Comparison of ENCODE assay signal across 8 cellular contexts in the genomic region with DNA sequence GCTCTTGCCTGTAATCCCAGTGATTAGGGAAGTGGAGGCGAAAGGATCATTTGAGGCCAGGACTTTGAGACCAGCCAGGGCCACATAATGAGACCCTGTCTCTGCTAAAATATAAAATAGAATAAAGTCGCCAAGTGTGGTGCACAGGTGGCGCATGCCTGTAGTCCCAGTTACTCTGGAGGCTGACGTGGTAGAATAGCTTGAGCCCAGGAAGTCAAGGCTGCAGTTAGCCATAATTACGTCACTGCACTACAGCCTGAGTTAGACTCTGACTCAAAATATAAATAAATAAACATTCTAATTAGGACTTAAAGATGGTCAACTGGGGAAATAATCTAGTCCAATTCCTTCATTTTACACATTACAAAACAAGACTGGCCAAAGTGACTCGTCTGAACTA. TPM values are rescaled to one million over a fixed set of nuclear protein-coding genes. Genes with fewer than 3 reads are reported as not detected.
A peak's percentile ranks its signal among the peaks of the same experiment; 100 is the strongest.
DNase-seq lines count a peak whose midpoint lies in the region; ATAC-seq and TF ChIP-seq lines count a peak whose summit lies in the region.

No MANE protein-coding gene starts in this region.

- H3K36me3 Mint-ChIP-seq in CD8-positive, alpha-beta T cell, result peaks cover 47% of the 10 kb centered on the region

- H3K4me3 ChIP-seq in CD8-positive, alpha-beta T cell (ENCODE audit: low read depth, low read length), result peak overlapping the region; percentile 75
- H3K4me3 ChIP-seq in HAP-1, result peak overlapping the region; percentile 94
- peak overlapping the region; percentile 97 for H3K4me3 ChIP-seq in PC-3 (ENCODE audit: low read length)
- H3K4me3 ChIP-seq in breast epithelium, result peak overlapping the region; percentile 87 to 89 (median 87)
- H3K4me3 ChIP-seq in stomach smooth muscle (ENCODE audit: low read length in 2 of 2), result peak overlapping the region; percentile 95 to 98

- DNase-seq in CD8-positive, alpha-beta T cell, result peak in 2 of 7 experiments; percentile 31 to 63
- DNase-seq in HAP-1 (ENCODE audit: low spot score in 2 of 2) (peak; percentile 14 to 25), PC-3 (peak; percentile 49), breast epithelium (ENCODE audit: low spot score in 2 of 2) (no peak), left lobe of liver (ENCODE audit: low spot score) (no peak), HuH-7 (ENCODE audit: low spot score) (no peak)

- in situ Hi-C loops in HAP-1 (cut with MboI; ENCODE audit: low sequenced_read_pairs), result loop anchor here (10.0 kb wide), 1 partner anchor 741 kb away; a partner anchor contains a TSS

- ATAC-seq in CD8-positive, alpha-beta T cell, result peak; percentile 32
- ATAC-seq in PC-3 (peak; percentile 39), left lobe of liver (peak; percentile 23), GM19452 (IDR thresholded peaks at IDR 0.05; ENCODE audit: unreplicated experiment) (no peak)

- TF ChIP-seq CTCF in CD8-positive, alpha-beta T cell (IDR thresholded peaks at IDR 0.05), result no peak
- TF ChIP-seq CTCF in PC-3 (conservative IDR thresholded peaks at IDR 0.05; ENCODE audit: low read depth, low read length) (no peak), breast epithelium (IDR thresholded peaks at IDR 0.05) (no peak)

- H3K27ac Mint-ChIP-seq in CD8-positive, alpha-beta T cell, result peak overlapping the region; percentile 98

- peaks cover 20% of the 10 kb centered on the region for H3K4me1 ChIP-seq in CD8-positive, alpha-beta T cell (ENCODE audit: insufficient read depth, low read length)
- H3K4me1 ChIP-seq in HAP-1 (peaks cover 5% of the 10 kb centered on the region), PC-3 (ENCODE audit: insufficient read depth, low read length) (peaks cover 6% of the 10 kb centered on the region; the same call in 1 of the 2 replicates), breast epithelium (no peaks in the 10 kb centered on the region), stomach smooth muscle (ENCODE audit: control insufficient read depth, insufficient read depth, low read length) (peaks cover 10% of the 10 kb centered on the region)

- H3K9me3 Mint-ChIP-seq in CD8-positive, alpha-beta T cell, result peaks cover 2% of the 10 kb centered on the region

- no peaks in the 10 kb centered on the region for H3K27me3 ChIP-seq in CD8-positive, alpha-beta T cell (ENCODE audit: insufficient read depth, low read length)
- no peaks in the 10 kb centered on the region for H3K27me3 ChIP-seq in HAP-1 (ENCODE audit: low read depth)
- H3K27me3 ChIP-seq in PC-3 (ENCODE audit: low read length), result no peaks in the 10 kb centered on the region
- no peaks in the 10 kb centered on the region for H3K27me3 ChIP-seq in breast epithelium
- no peaks in the 10 kb centered on the region for H3K27me3 ChIP-seq in stomach smooth muscle (ENCODE audit: control insufficient read depth in 1 of 2, insufficient read depth in 2 of 2, low read length in 2 of 2)

- no peaks in the 10 kb centered on the region for H3F3A ChIP-seq in PC-3 (ENCODE audit: low read length, unreplicated experiment)

- peaks cover 20% of the 10 kb centered on the region for H4K20me1 ChIP-seq in PC-3 (ENCODE audit: low read length)

- H3K27me3 Mint-ChIP-seq in CD8-positive, alpha-beta T cell (ENCODE audit: low read depth), result peaks cover 2% of the 10 kb centered on the region

- TF ChIP-seq POLR2A in breast epithelium (IDR thresholded peaks at IDR 0.05), result no peak

- intact Hi-C loops in CD8-positive, alpha-beta T cell (cut with DNase I, micrococcal nuclease), result loop anchor here (5.0 kb wide), 4 partner anchors 53 to 533 kb away; a partner anchor contains a TSS
- intact Hi-C loops in PC-3 (cut with micrococcal nuclease) (no loop called here), breast epithelium (cut with DNase I; ENCODE audit: low total_unique reads) (no loop called here)

- H2AFZ ChIP-seq in PC-3 (ENCODE audit: low read length), result peak overlapping the region; percentile 80; the same call in 1 of the 2 replicates

- CTCF ChIA-PET in CD8-positive, alpha-beta T cell (lab: Charles Lee), result interaction anchor here (0.8 to 1.0 kb wide), 2 partner anchors 11 to 41 kb away, joined by 3 to 4 read pairs; a partner anchor contains a TSS
- CTCF ChIA-PET in PC-3 (lab: Charles Lee), result interaction anchor here (0.7 kb wide), 1 partner anchor 12 kb away, joined by 4 read pairs; no protein-coding TSS in a partner anchor

- H3K27ac ChIP-seq in CD8-positive, alpha-beta T cell (ENCODE audit: low read depth, low read length), result peak overlapping the region; percentile 90
- peak overlapping the region; percentile 70 for H3K27ac ChIP-seq in PC-3 (ENCODE audit: low read length)
- peak overlapping the region; percentile 93 to 96 for H3K27ac ChIP-seq in breast epithelium
- H3K27ac ChIP-seq in stomach smooth muscle (ENCODE audit: low read length), result peak overlapping the region; percentile 88

- POLR2A ChIA-PET in CD8-positive, alpha-beta T cell (lab: Charles Lee), result interaction anchor here (0.6 to 3.1 kb wide), 8 partner anchors 12 to 740 kb away, joined by 3 to 21 read pairs (median 5); a partner anchor contains a TSS
- POLR2A ChIA-PET in PC-3 (lab: Charles Lee; ENCODE audit: unreplicated experiment), result no interaction called here

- BruUV-seq in PC-3 (replicated peaks; lab: Mats Ljungman, UMichigan), result no TSS peak

- peaks cover 33% of the 10 kb centered on the region for H3K4me1 Mint-ChIP-seq in CD8-positive, alpha-beta T cell (ENCODE audit: low read depth)

- peak overlapping the region; percentile 93 for H3K4me2 ChIP-seq in PC-3 (ENCODE audit: low read length)

- H3K4me3 Mint-ChIP-seq in CD8-positive, alpha-beta T cell, result peak overlapping the region; percentile 95

- no peaks in the 10 kb centered on the region for H3K9me2 ChIP-seq in PC-3 (replicated peaks; ENCODE audit: low read length)

- peaks cover 35% of the 10 kb centered on the region for H3K79me2 ChIP-seq in PC-3 (ENCODE audit: low read length)

- no peaks in the 10 kb centered on the region for H3K9me3 ChIP-seq in CD8-positive, alpha-beta T cell (ENCODE audit: low read length)
- H3K9me3 ChIP-seq in HAP-1, result no peaks in the 10 kb centered on the region
- no peaks in the 10 kb centered on the region for H3K9me3 ChIP-seq in PC-3 (ENCODE audit: low read length)
- H3K9me3 ChIP-seq in breast epithelium, result no peaks in the 10 kb centered on the region
- H3K9me3 ChIP-seq in stomach smooth muscle (ENCODE audit: control insufficient read depth in 2 of 2, low read length in 2 of 2), result no peaks in the 10 kb centered on the region

- H3K36me3 ChIP-seq in CD8-positive, alpha-beta T cell (ENCODE audit: insufficient read depth, low read length), result peaks cover 28% of the 10 kb centered on the region
- H3K36me3 ChIP-seq in HAP-1 (replicated peaks) (peaks cover 41% of the 10 kb centered on the region), PC-3 (ENCODE audit: low read depth, low read length) (peaks cover 35% of the 10 kb centered on the region), breast epithelium (no peaks in the 10 kb centered on the region), stomach smooth muscle (ENCODE audit: control insufficient read depth in 2 of 2, insufficient read depth in 2 of 2, low read length in 2 of 2) (peaks cover 24 to 29% of the 10 kb centered on the region in 2 donors)

- H3K9ac ChIP-seq in PC-3 (ENCODE audit: low read length), result peak overlapping the region; percentile 99
- H3K9ac ChIP-seq in stomach smooth muscle (ENCODE audit: low read length in 2 of 2), result peak overlapping the region; percentile 98

RNA-seq across cellular contexts. Expression of a gene that starts 0.8 kb away (rescaled TPM):
- total RNA-seq in CD8-positive, alpha-beta T cell, result 100 to 1,000 TPM; 283 to 294 TPM
- total RNA-seq in PC-3 (2014; rRNA removed) (499 and 578 TPM in 2 replicates), breast epithelium (100 to 1,000 TPM; 327 to 371 (median 363) TPM), left lobe of liver (189 TPM)

RNA-seq across cellular contexts. Expression of a gene that starts 10.7 kb away (rescaled TPM):
- total RNA-seq in CD8-positive, alpha-beta T cell, result not detected
- total RNA-seq in PC-3 (2014; rRNA removed) (not detected in 2 replicates), breast epithelium (10 to 100 TPM in 1 of 3 donors, 1 to 10 TPM in 1, not detected in 1; 5.2 to 10.1 TPM), left lobe of liver (not detected)

RNA-seq across cellular contexts. Expression of a gene that starts 12.8 kb away (rescaled TPM):
- 1 to 10 TPM; 8.9 to 9.6 TPM for total RNA-seq in CD8-positive, alpha-beta T cell
- total RNA-seq in PC-3 (2014; rRNA removed) (0.75 and 1.3 TPM in 2 replicates), breast epithelium (1 to 10 TPM; 2.6 to 4.3 (median 2.8) TPM), left lobe of liver (0.78 TPM)

RNA-seq across cellular contexts. Expression of a gene that starts 41.4 kb away (rescaled TPM):
- 100 to 1,000 TPM in 1 of 2 experiments, 10 to 100 TPM in 1; 97.8 to 103 TPM for total RNA-seq in CD8-positive, alpha-beta T cell
- total RNA-seq in PC-3 (2014; rRNA removed), result 57.4 and 65.6 TPM in 2 replicates
- total RNA-seq in breast epithelium, result 100 to 1,000 TPM; 123 to 131 (median 127) TPM
- total RNA-seq in left lobe of liver, result 83.3 TPM

RNA-seq across cellular contexts. Expression of a gene that starts 53.9 kb away (rescaled TPM):
- total RNA-seq in CD8-positive, alpha-beta T cell, result 10 to 100 TPM; 36.3 to 40.9 TPM
- total RNA-seq in PC-3 (2014; rRNA removed), result 316 and 338 TPM in 2 replicates
- total RNA-seq in breast epithelium, result 100 to 1,000 TPM in 2 of 3 donors, 10 to 100 TPM in 1; 75.7 to 137 (median 112) TPM
- 25.7 TPM for total RNA-seq in left lobe of liver

Comparison
In these comparisons a context has a peak if more than half of its experiments do, and no peak if none do; other contexts are left out.
1. DNase-seq: peak in HAP-1 (2 of 2) and PC-3 (single experiment); none in breast epithelium (0 of 2), left lobe of liver (single experiment) and HuH-7 (single experiment).
2. intact Hi-C loops: an anchor here in CD8-positive, alpha-beta T cell (5.0 kb wide); none called in PC-3 and breast epithelium.
3. Peak in every context shown above with its lines, with median percentiles within 50 percentile points of each other: H3K27ac ChIP-seq and H3K4me3 ChIP-seq.